In the genomic region with DNA sequence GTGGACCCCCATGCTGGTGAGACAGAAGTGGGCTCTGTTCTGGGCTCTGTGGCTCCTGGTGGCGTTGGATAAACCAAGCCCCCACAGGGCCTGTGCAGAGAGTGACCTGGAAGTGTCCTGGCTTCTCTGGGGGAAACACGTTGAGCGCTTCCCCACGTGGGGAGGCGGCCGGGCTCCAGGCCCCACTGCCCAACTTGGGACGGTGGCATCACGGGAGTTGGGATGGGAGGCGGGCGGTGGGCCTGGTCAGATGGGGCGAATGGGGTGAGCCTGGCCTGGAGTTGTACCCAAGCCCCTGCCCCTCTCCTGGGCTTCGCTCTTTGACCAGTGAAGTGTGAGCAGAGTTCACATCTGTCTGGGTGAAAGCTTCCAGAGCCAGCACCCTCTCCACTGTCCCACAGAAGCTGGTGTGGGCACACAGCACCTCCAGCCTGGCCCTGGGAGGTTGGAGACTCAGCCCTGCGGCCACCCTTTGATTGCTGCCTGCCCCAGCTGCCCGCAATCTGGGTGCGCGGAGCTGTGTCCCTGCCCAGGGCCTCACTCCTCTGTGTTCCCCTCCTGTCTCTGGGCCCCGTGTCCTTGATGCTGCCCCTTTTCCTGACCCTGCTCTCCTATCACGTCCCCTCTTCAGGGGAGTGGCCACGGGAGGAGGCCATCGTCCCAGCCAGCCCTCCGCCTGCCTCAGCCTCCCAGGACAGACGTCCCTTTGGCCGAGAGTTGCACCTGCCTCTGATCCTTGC, we compare ENCODE assay signal across 25 cellular contexts.
"Had no signal": no experiment of that assay in that cellular context is flagged by ENCODE, and none has a peak within 500 bp of the region (broad histone marks: within the 10 kb centered on the region; RNA-seq: fewer than 3 reads in every experiment).

No MANE protein-coding gene starts in this region.

- H3K27ac ChIP-seq: colonic mucosa, heart left ventricle, hepatocyte, lower lobe of right lung, parathyroid adenoma, suprapubic skin, transverse colon, upper lobe of right lung, uterus had no signal

- DNase-seq: colonic mucosa; dermis blood vessel endothelial cell; effector memory CD8-positive, alpha-beta T cell; erythroblast; kidney glomerular epithelial cell; left ventricle myocardium superior; lower lobe of right lung; naive thymus-derived CD8-positive, alpha-beta T cell; stimulated activated CD4-positive, alpha-beta T cell treated with anti-CD3 and anti-CD28 coated beads, Interleukin-12 subunit alpha, Interleukin-12 subunit beta, amount 100 ng/mL, for 4 hours; stimulated activated CD4-positive, alpha-beta T cell treated with anti-CD3 and anti-CD28 coated beads, Interleukin-1b, Interleukin-23, amount 100 ng/mL, for 48 hours; stimulated activated CD4-positive, alpha-beta T cell treated with anti-CD3 and anti-CD28 coated beads, Interleukin-4, amount 100 ng/mL, for 1 hour; stimulated activated CD8-positive, alpha-beta memory T cell treated with anti-CD3 and anti-CD28 coated beads, Interleukin-4, amount 100 ng/mL, for 48 hours; stimulated activated naive CD4-positive, alpha-beta T cell; stimulated activated naive CD8-positive, alpha-beta T cell treated with anti-CD3 and anti-CD28 coated beads, Interleukin-15, amount 100 ng/mL, for 72 hours; transverse colon; upper lobe of right lung; uterus had no signal

- H3K4me3 Mint-ChIP-seq: effector memory CD8-positive, alpha-beta T cell; naive thymus-derived CD8-positive, alpha-beta T cell; neural crest cell; stimulated activated naive CD8-positive, alpha-beta T cell treated with anti-CD3 and anti-CD28 coated beads, Interleukin-15, amount 100 ng/mL, for 72 hours had no signal

- H3K9me3 Mint-ChIP-seq: effector memory CD8-positive, alpha-beta T cell; naive thymus-derived CD8-positive, alpha-beta T cell; neural crest cell; stimulated activated naive CD8-positive, alpha-beta T cell treated with anti-CD3 and anti-CD28 coated beads, Interleukin-15, amount 100 ng/mL, for 72 hours had no signal

- H3K9me3 ChIP-seq: colonic mucosa, heart left ventricle, lower lobe of right lung, suprapubic skin, transverse colon, upper lobe of right lung, uterus had no signal

- H3K36me3 ChIP-seq: colonic mucosa, heart left ventricle, lower lobe of right lung, suprapubic skin, transverse colon, upper lobe of right lung, uterus had no signal

- H3K4me1 ChIP-seq: colonic mucosa, heart left ventricle, lower lobe of right lung, suprapubic skin, transverse colon, upper lobe of right lung, uterus had no signal

- ATAC-seq: effector memory CD8-positive, alpha-beta T cell; heart left ventricle; left ventricle myocardium superior; lower lobe of right lung; naive thymus-derived CD8-positive, alpha-beta T cell; sciatic nerve; stimulated activated naive CD8-positive, alpha-beta T cell treated with anti-CD3 and anti-CD28 coated beads, Interleukin-15, amount 100 ng/mL, for 72 hours; upper lobe of right lung had no signal

- H3K4me3 ChIP-seq: colonic mucosa, heart left ventricle, hepatocyte, lower lobe of right lung, smooth muscle cell, suprapubic skin, transverse colon, upper lobe of right lung, uterus had no signal

- H3K4me2 ChIP-seq: hepatocyte, smooth muscle cell had no signal

- H3K36me3 Mint-ChIP-seq: naive thymus-derived CD8-positive, alpha-beta T cell had no signal

- H3K27me3 Mint-ChIP-seq: progenitor cell of endocrine pancreas had no signal

- H3K27ac Mint-ChIP-seq: effector memory CD8-positive, alpha-beta T cell; naive thymus-derived CD8-positive, alpha-beta T cell; progenitor cell of endocrine pancreas; stimulated activated naive CD8-positive, alpha-beta T cell treated with anti-CD3 and anti-CD28 coated beads, Interleukin-15, amount 100 ng/mL, for 72 hours had no signal

- H3K9ac ChIP-seq: parathyroid adenoma had no signal

- H3K27me3 ChIP-seq: colonic mucosa, hepatocyte, uterus had no signal
